Comparison of ENCODE assay signal across 24 cellular contexts in genomic region chr13:51240888-51241475, GRCh38. TPM values are rescaled to one million over a fixed set of nuclear protein-coding genes. Genes with fewer than 3 reads are reported as not detected.
DNase-seq lines count a peak whose midpoint lies in the region; ATAC-seq lines count a peak whose summit lies in the region.
"Had no signal": no experiment of that assay in that cellular context is flagged by ENCODE, and none has a peak within 500 bp of the region (broad histone marks: within the 10 kb centered on the region; RNA-seq: fewer than 3 reads in every experiment).

No MANE protein-coding gene starts in this region.

- H3K4me1 ChIP-seq in subcutaneous abdominal adipose tissue (ENCODE audit: control insufficient read depth in 5 of 5, insufficient read depth in 5 of 5, low read length in 5 of 5): peaks cover 0 to 17% (median 8%) of the 10 kb centered on the region in 5 donors

- H3K9me3 Mint-ChIP-seq in activated CD8-positive, alpha-beta memory T cell treated with anti-CD3 and anti-CD28 coated beads, Interleukin-2, amount 10 ng/mL, durations not matched to agents 7 days and 5 days (ENCODE audit: low read depth): no peaks in the 10 kb centered on the region
- H3K9me3 Mint-ChIP-seq: activated naive CD4-positive, alpha-beta T cell treated with anti-CD3 and anti-CD28 coated beads for 36 hours; central memory CD8-positive, alpha-beta T cell; mesothelial cell of epicardium; nephron; type B pancreatic cell had no signal

- H3K36me3 ChIP-seq in subcutaneous abdominal adipose tissue (ENCODE audit: control insufficient read depth in 5 of 5, insufficient read depth in 5 of 5, low read length in 5 of 5): no peaks in the 10 kb centered on the region

- no peaks in the 10 kb centered on the region for H3K27me3 ChIP-seq in layer of hippocampus (ENCODE audit: control insufficient read depth, insufficient read depth, low read length)
- H3K27me3 ChIP-seq in subcutaneous abdominal adipose tissue (ENCODE audit: control insufficient read depth in 5 of 5, insufficient read depth in 4 of 5, low read length in 5 of 5): no peaks in the 10 kb centered on the region

- ATAC-seq in activated CD8-positive, alpha-beta memory T cell treated with anti-CD3 and anti-CD28 coated beads, Interleukin-2, amount 10 ng/mL, durations not matched to agents 7 days and 5 days: no peak
- no peak for ATAC-seq in HG02973 (IDR thresholded peaks at IDR 0.05; ENCODE audit: unreplicated experiment)
- ATAC-seq: activated CD8-positive, alpha-beta T cell treated with anti-CD3 and anti-CD28 coated beads, Interleukin-2, amount 10 ng/mL, durations not matched to agents 7 days and 5 days had no signal

- H3K4me3 ChIP-seq in subcutaneous abdominal adipose tissue (ENCODE audit: low read depth in 1 of 5, low read length in 5 of 5): no peak overlapping the region

- H3K27ac Mint-ChIP-seq in activated CD8-positive, alpha-beta memory T cell treated with anti-CD3 and anti-CD28 coated beads, Interleukin-2, amount 10 ng/mL, durations not matched to agents 7 days and 5 days: no peak overlapping the region
- H3K27ac Mint-ChIP-seq: activated CD8-positive, alpha-beta T cell treated with anti-CD3 and anti-CD28 coated beads, Interleukin-2, amount 10 ng/mL, durations not matched to agents 7 days and 5 days; activated naive CD4-positive, alpha-beta T cell treated with anti-CD3 and anti-CD28 coated beads for 36 hours; B cell; mesothelial cell of epicardium; nephron; type B pancreatic cell had no signal

- no peak overlapping the region for H3K9ac ChIP-seq in subcutaneous abdominal adipose tissue (ENCODE audit: low read length in 5 of 5)

- H3K27me3 Mint-ChIP-seq in activated CD8-positive, alpha-beta memory T cell treated with anti-CD3 and anti-CD28 coated beads, Interleukin-2, amount 10 ng/mL, durations not matched to agents 7 days and 5 days: peaks cover 32% of the 10 kb centered on the region

- CTCF ChIA-PET in activated CD8-positive, alpha-beta memory T cell treated with anti-CD3 and anti-CD28 coated beads, Interleukin-2, amount 10 ng/mL, durations not matched to agents 7 days and 5 days (lab: Charles Lee): no interaction called here

- H3K27ac ChIP-seq in layer of hippocampus (ENCODE audit: low read depth, low read length): peak overlapping the region; percentile 32
- peak overlapping the region; percentile 18 for H3K27ac ChIP-seq in subcutaneous abdominal adipose tissue (ENCODE audit: low read depth, low read length)

- peak; percentile 31 for DNase-seq in activated CD8-positive, alpha-beta memory T cell treated with anti-CD3 and anti-CD28 coated beads, Interleukin-2, amount 10 ng/mL, durations not matched to agents 7 days and 5 days
- no peak for DNase-seq in activated CD8-positive, alpha-beta memory T cell treated with anti-CD3 and anti-CD28 coated beads, Interleukin-2, amount 50 U/mL, for 48 hours
- DNase-seq in cerebellar cortex (ENCODE audit: low spot score) (peak; percentile 27), COLO829 (ENCODE audit: low spot score) (no peak), iPS-NIHi11 (ENCODE audit: low spot score) (no peak)
- DNase-seq: 8988T; activated CD4-positive, CD25-positive, alpha-beta regulatory T cell treated with anti-CD3 and anti-CD28 coated beads, Interleukin-2, amount 50 U/mL, for 72 hours; activated CD8-positive, alpha-beta T cell treated with anti-CD3 and anti-CD28 coated beads, Interleukin-2, amount 10 ng/mL, durations not matched to agents 7 days and 5 days; activated naive CD4-positive, alpha-beta T cell treated with anti-CD3 and anti-CD28 coated beads for 36 hours; activated T-cell treated with anti-CD3 and anti-CD28 coated beads, Interleukin-2, amount 50 U/mL, for 48 hours; DND-41; erythroblast; NCI-H1105; NCI-H2029 treated with DMSO at 0.1 percent for 48 hours; stimulated activated CD4-positive, alpha-beta T cell treated with anti-CD3 and anti-CD28 coated beads, Interleukin-1b, Interleukin-23, amount 100 ng/mL, for 48 hours; SW 1271 had no signal

- H3K4me3 Mint-ChIP-seq in activated CD8-positive, alpha-beta memory T cell treated with anti-CD3 and anti-CD28 coated beads, Interleukin-2, amount 10 ng/mL, durations not matched to agents 7 days and 5 days: no peak overlapping the region
- H3K4me3 Mint-ChIP-seq: activated CD8-positive, alpha-beta T cell treated with anti-CD3 and anti-CD28 coated beads, Interleukin-2, amount 10 ng/mL, durations not matched to agents 7 days and 5 days; activated naive CD4-positive, alpha-beta T cell treated with anti-CD3 and anti-CD28 coated beads for 36 hours; B cell; central memory CD8-positive, alpha-beta T cell; mesothelial cell of epicardium; nephron; type B pancreatic cell had no signal

- H3K4me1 Mint-ChIP-seq in activated CD8-positive, alpha-beta memory T cell treated with anti-CD3 and anti-CD28 coated beads, Interleukin-2, amount 10 ng/mL, durations not matched to agents 7 days and 5 days: peaks cover 5% of the 10 kb centered on the region
- H3K4me1 Mint-ChIP-seq: B cell; central memory CD8-positive, alpha-beta T cell had no signal

- H3K36me3 Mint-ChIP-seq in activated CD8-positive, alpha-beta memory T cell treated with anti-CD3 and anti-CD28 coated beads, Interleukin-2, amount 10 ng/mL, durations not matched to agents 7 days and 5 days: no peaks in the 10 kb centered on the region
- H3K36me3 Mint-ChIP-seq: mesothelial cell of epicardium, type B pancreatic cell had no signal

- H3K9me3 ChIP-seq in subcutaneous abdominal adipose tissue (ENCODE audit: control insufficient read depth in 5 of 5, low read length in 5 of 5): no peaks in the 10 kb centered on the region

RNA-seq across cellular contexts. Expression of gene FAM124A, which starts 18.8 kb away (rescaled TPM):
- total RNA-seq in activated CD8-positive, alpha-beta memory T cell treated with anti-CD3 and anti-CD28 coated beads, Interleukin-2, amount 10 ng/mL, durations not matched to agents 7 days and 5 days: under 1 TPM; 0.09 to 0.26 TPM
- total RNA-seq: activated CD8-positive, alpha-beta T cell treated with anti-CD3 and anti-CD28 coated beads, Interleukin-2, amount 10 ng/mL, durations not matched to agents 7 days and 5 days; activated naive CD4-positive, alpha-beta T cell treated with anti-CD3 and anti-CD28 coated beads for 36 hours had no signal

Comparison
In these comparisons a context has a peak if more than half of its experiments do, and no peak if none do; other contexts are left out.
1. DNase-seq: peak in activated CD8-positive, alpha-beta memory T cell treated with anti-CD3 and anti-CD28 coated beads, Interleukin-2, amount 10 ng/mL, durations not matched to agents 7 days and 5 days (single experiment) and cerebellar cortex (single experiment); none in activated CD8-positive, alpha-beta memory T cell treated with anti-CD3 and anti-CD28 coated beads, Interleukin-2, amount 50 U/mL, for 48 hours (single experiment), COLO829 (single experiment) and iPS-NIHi11 (single experiment).